Comparison of ENCODE assay signal across 8 cellular contexts in genomic region chr2:172172513-172173217, GRCh38.
A peak's percentile ranks its signal among the peaks of the same experiment; 100 is the strongest.
DNase-seq lines count a peak whose midpoint lies in the region; ATAC-seq and TF ChIP-seq lines count a peak whose summit lies in the region.

No MANE protein-coding gene starts in this region.

- peak overlapping the region; percentile 60 for H3K4me2 ChIP-seq in KMS-11

- H3K27me3 ChIP-seq in KMS-11 (ENCODE audit: insufficient read depth, low read depth) = no peaks in the 10 kb centered on the region
- peaks cover 0 to 23% (median 0%) of the 10 kb centered on the region in 9 donors for H3K27me3 ChIP-seq in heart left ventricle
- no peaks in the 10 kb centered on the region for H3K27me3 ChIP-seq in ovary
- no peaks in the 10 kb centered on the region for H3K27me3 ChIP-seq in thymus (ENCODE audit: control insufficient read depth, insufficient read depth)

- H3K4me1 ChIP-seq in KMS-11 (ENCODE audit: low read depth, poor library complexity, severe bottlenecking) (no peaks in the 10 kb centered on the region), heart left ventricle (peaks cover 0 to 13% (median 6%) of the 10 kb centered on the region in 12 donors), ovary (ENCODE audit: insufficient read depth) (peaks cover 1% of the 10 kb centered on the region), thymus (ENCODE audit: control insufficient read depth, insufficient read depth, low read length) (no peaks in the 10 kb centered on the region)

- TF ChIP-seq CTCF in KMS-11 (conservative IDR thresholded peaks at IDR 0.05; ENCODE audit: low read depth, low read length) (peak; percentile 56), heart left ventricle (IDR thresholded peaks at IDR 0.05) (peak; percentile 64 to 92 (median 88)), ovary (IDR thresholded peaks at IDR 0.05) (peak; percentile 59 to 88 (median 86))

- peak overlapping the region; percentile 58 for H3K4me3 ChIP-seq in KMS-11 (IDR thresholded peaks at IDR 0.05; ENCODE audit: insufficient read depth, low read depth, low read length)
- peak overlapping the region; percentile 32 to 76 (median 62) for H3K4me3 ChIP-seq in heart left ventricle
- peak overlapping the region; percentile 55 for H3K4me3 ChIP-seq in ovary
- H3K4me3 ChIP-seq in thymus (ENCODE audit: low read length) = peak overlapping the region; percentile 63

- no peaks in the 10 kb centered on the region for H3K79me2 ChIP-seq in KMS-11 (ENCODE audit: insufficient read depth, low read depth)

- no peaks in the 10 kb centered on the region for H4K20me1 ChIP-seq in KMS-11 (ENCODE audit: insufficient read depth)

- peak; percentile 93 to 100 (median 99) for ATAC-seq in heart left ventricle
- ATAC-seq in GM18858 (IDR thresholded peaks at IDR 0.05; ENCODE audit: unreplicated experiment) = no peak

- no peak overlapping the region for H3K9ac ChIP-seq in KMS-11

- no peak for TF ChIP-seq EP300 in ovary (IDR thresholded peaks at IDR 0.05)

- H3K36me3 ChIP-seq in KMS-11 (ENCODE audit: insufficient read depth) (no peaks in the 10 kb centered on the region), heart left ventricle (no peaks in the 10 kb centered on the region), ovary (no peaks in the 10 kb centered on the region), thymus (ENCODE audit: control insufficient read depth, insufficient read depth) (no peaks in the 10 kb centered on the region)

- intact Hi-C loops in heart left ventricle (cut with DNase I) = loop anchor here (1.0 to 10.0 kb wide), 7 partner anchors 52 to 420 kb away; no protein-coding TSS in a partner anchor
- intact Hi-C loops in ovary (cut with DNase I) = loop anchor here in 3 of 4 donors (2.0 to 5.0 kb wide), 3 partner anchors 290 to 294 kb away; no protein-coding TSS in a partner anchor

- H3K9me3 ChIP-seq in heart left ventricle (no peaks in the 10 kb centered on the region), ovary (no peaks in the 10 kb centered on the region), thymus (ENCODE audit: control insufficient read depth) (no peaks in the 10 kb centered on the region)

- peak; percentile 37 for DNase-seq in DMS 273 treated with DMSO at 0.1 percent for 48 hours (lab: John Stamatoyannopoulos, UW)
- peak; percentile 75 for DNase-seq in SW480 (ENCODE audit: low spot score)
- DNase-seq in activated naive CD8-positive, alpha-beta T cell treated with anti-CD3 and anti-CD28 coated beads, Interleukin-2, amount 50 U/mL, for 16 hours (ENCODE audit: low read depth, low spot score) = peak; percentile 45
- DNase-seq in heart left ventricle = peak; percentile 60 to 83 (median 72)
- peak; percentile 57 to 82 (median 73) for DNase-seq in ovary

- no peak overlapping the region for H3K27ac ChIP-seq in KMS-11
- H3K27ac ChIP-seq in heart left ventricle = peak overlapping the region in 4 of 12 donors; percentile 41 to 74 (median 52)
- no peak overlapping the region for H3K27ac ChIP-seq in ovary
- H3K27ac ChIP-seq in thymus (ENCODE audit: low read depth) = no peak overlapping the region

- TF ChIP-seq POLR2A in heart left ventricle (IDR thresholded peaks at IDR 0.05) (no peak), ovary (IDR thresholded peaks at IDR 0.05) (no peak)

- peak overlapping the region; percentile 55 for H2AFZ ChIP-seq in KMS-11 (ENCODE audit: low read depth)

- WGBS in heart left ventricle, 4 donors = 1 to 2% (median 2%) methylated on average over 17 to 58 of the region's 58 CpGs
- WGBS in ovary, 3 donors = 0 to 1% (median 1%) methylated on average over 38 to 58 of the region's 58 CpGs
- WGBS in thymus = 1% methylated on average over 58 of the region's 58 CpGs
